ENCODE assay signal across 8 cellular contexts in genomic region chr16:70653809-70654771, GRCh38.
DNase-seq lines count a peak whose midpoint lies in the region; ATAC-seq lines count a peak whose summit lies in the region.

No MANE protein-coding gene starts in this region.

- no peaks in the 10 kb centered on the region for H3K9me3 Mint-ChIP-seq in central memory CD8-positive, alpha-beta T cell

- ATAC-seq in activated CD4-positive, CD25-positive, alpha-beta regulatory T cell treated with anti-CD3 and anti-CD28 coated beads, Interleukin-2, amount 50 U/mL, for 24 hours = peak; percentile 55 to 68
- ATAC-seq in central memory CD8-positive, alpha-beta T cell (replicated peaks; ENCODE audit: extremely low read depth, poor library complexity, severe bottlenecking) = no peak
- no peak for ATAC-seq in GM21515 (IDR thresholded peaks at IDR 0.05; ENCODE audit: unreplicated experiment)

- H3K9me3 ChIP-seq in HAP-1 = no peaks in the 10 kb centered on the region

- H3K27ac Mint-ChIP-seq in central memory CD8-positive, alpha-beta T cell (ENCODE audit: low read depth) = no peak overlapping the region

- no peak overlapping the region for H3K4me3 Mint-ChIP-seq in central memory CD8-positive, alpha-beta T cell

- DNase-seq in CD1c-positive myeloid dendritic cell (ENCODE audit: extremely low spot score) (peak; percentile 82), HAP-1 (ENCODE audit: low spot score in 2 of 2) (peak; percentile 70 to 88), NCI-H2227 treated with DMSO at 0.1 percent for 48 hours (lab: John Stamatoyannopoulos, UW) (peak; percentile 71), kidney glomerular epithelial cell (lab: John Stamatoyannopoulos, UW) (peak; percentile 49)
- peak; percentile 75 to 80 for DNase-seq in central memory CD8-positive, alpha-beta T cell (ENCODE audit: low spot score in 2 of 2)
- peak; percentile 54 to 77 for DNase-seq in stimulated activated CD4-positive, alpha-beta T cell treated with anti-CD3 and anti-CD28 coated beads, Interleukin-1b, Interleukin-23, amount 100 ng/mL, for 1 hour (ENCODE audit: low read depth in 2 of 2)

- H3K4me1 Mint-ChIP-seq in central memory CD8-positive, alpha-beta T cell = peaks cover 6% of the 10 kb centered on the region

- no peaks in the 10 kb centered on the region; the same call in 1 of the 2 replicates for H3K4me1 ChIP-seq in HAP-1

- no peaks in the 10 kb centered on the region for H3K27me3 ChIP-seq in HAP-1 (ENCODE audit: low read depth)

- no peaks in the 10 kb centered on the region for H3K27me3 Mint-ChIP-seq in central memory CD8-positive, alpha-beta T cell

- peaks cover 2% of the 10 kb centered on the region for H3K36me3 Mint-ChIP-seq in central memory CD8-positive, alpha-beta T cell (ENCODE audit: insufficient read depth)

- in situ Hi-C loops in HAP-1 (cut with MboI; ENCODE audit: low sequenced_read_pairs) = loop anchor here (10.0 kb wide), 1 partner anchor 259 kb away; no protein-coding TSS in a partner anchor

- H3K4me3 ChIP-seq in HAP-1 = no peak overlapping the region

- H3K36me3 ChIP-seq in HAP-1 (replicated peaks) = no peaks in the 10 kb centered on the region

Comparison
In these comparisons a context has a peak if more than half of its experiments do, and no peak if none do; other contexts are left out.
1. ATAC-seq: peak in activated CD4-positive, CD25-positive, alpha-beta regulatory T cell treated with anti-CD3 and anti-CD28 coated beads, Interleukin-2, amount 50 U/mL, for 24 hours (2 of 2); none in central memory CD8-positive, alpha-beta T cell (single experiment) and GM21515 (single experiment).
2. Peak in every context shown above with its lines, with median percentiles within 50 percentile points of each other: DNase-seq.